ENCODE assay signal across 8 cellular contexts in genomic region chr10:72625276-72625607, GRCh38. TPM values are rescaled to one million over a fixed set of nuclear protein-coding genes. Genes with fewer than 3 reads are reported as not detected.
DNase-seq lines count a peak whose midpoint lies in the region; ATAC-seq and TF ChIP-seq lines count a peak whose summit lies in the region.

No MANE protein-coding gene starts in this region.

- no peak for DNase-seq in Peyer's patch
- DNase-seq in esophagus muscularis mucosa (ENCODE audit: extremely low spot score), result no peak
- DNase-seq in NK-92 (lab: John Stamatoyannopoulos, UW; ENCODE audit: unreplicated experiment), result no peak
- no peak for DNase-seq in SHP77 treated with DMSO at 0.1 percent for 48 hours (lab: John Stamatoyannopoulos, UW)

- TF ChIP-seq POLR2A in Peyer's patch (IDR thresholded peaks at IDR 0.05) (no peak), esophagus muscularis mucosa (IDR thresholded peaks at IDR 0.05; ENCODE audit: low read depth) (no peak)

- H3K36me3 ChIP-seq in Peyer's patch, result no peaks in the 10 kb centered on the region
- H3K36me3 ChIP-seq in esophagus muscularis mucosa, result no peaks in the 10 kb centered on the region
- H3K36me3 ChIP-seq in parathyroid adenoma (ENCODE audit: control insufficient read depth, insufficient read depth, low read length), result no peaks in the 10 kb centered on the region

- H3K79me2 ChIP-seq in parathyroid adenoma, result peaks cover 20% of the 10 kb centered on the region

- TF ChIP-seq CTCF in Peyer's patch (IDR thresholded peaks at IDR 0.05), result no peak
- TF ChIP-seq CTCF in esophagus muscularis mucosa (IDR thresholded peaks at IDR 0.05), result no peak
- TF ChIP-seq CTCF in parathyroid adenoma (IDR thresholded peaks at IDR 0.05), result no peak

- H3K4me1 ChIP-seq in Peyer's patch (peaks cover 0 to 10% (median 0%) of the 10 kb centered on the region in 4 donors), esophagus muscularis mucosa (peaks cover 6 to 20% (median 19%) of the 10 kb centered on the region in 4 donors), parathyroid adenoma (peaks cover 4% of the 10 kb centered on the region)

- ATAC-seq in HG03571 (IDR thresholded peaks at IDR 0.05; ENCODE audit: unreplicated experiment), result no peak
- ATAC-seq in HG02885 (IDR thresholded peaks at IDR 0.05; ENCODE audit: poor library complexity, unreplicated experiment), result no peak

- H3K4me3 ChIP-seq in GM08714 (ENCODE audit: low read length) (peak overlapping the region; percentile 90), Peyer's patch (peak overlapping the region; percentile 63 to 87 (median 74)), esophagus muscularis mucosa (peak overlapping the region; percentile 79 to 90 (median 83)), parathyroid adenoma (ENCODE audit: low read depth, low read length) (peak overlapping the region; percentile 68)

- H3K4me2 ChIP-seq in parathyroid adenoma (ENCODE audit: low read length), result peak overlapping the region; percentile 74

- intact Hi-C loops in esophagus muscularis mucosa (cut with DNase I), result loop anchor here (5.0 kb wide), 3 partner anchors 67 to 258 kb away; partner anchors contain the start of gene MCU

- under 1% methylated on average over 10 of the region's 10 CpGs for WGBS in esophagus muscularis mucosa

- peak overlapping the region; percentile 96 for H2AFZ ChIP-seq in parathyroid adenoma

- no peaks in the 10 kb centered on the region for H3K27me3 ChIP-seq in Peyer's patch
- no peaks in the 10 kb centered on the region for H3K27me3 ChIP-seq in esophagus muscularis mucosa
- H3K27me3 ChIP-seq in parathyroid adenoma (ENCODE audit: control insufficient read depth, insufficient read depth, low read length), result no peaks in the 10 kb centered on the region

- H3K9me3 ChIP-seq in Peyer's patch (no peaks in the 10 kb centered on the region), esophagus muscularis mucosa (no peaks in the 10 kb centered on the region), parathyroid adenoma (ENCODE audit: control insufficient read depth, low read length) (no peaks in the 10 kb centered on the region)

- peak overlapping the region; percentile 72 to 87 (median 78) for H3K27ac ChIP-seq in Peyer's patch
- H3K27ac ChIP-seq in esophagus muscularis mucosa (replicated peaks in 1 of 4), result peak overlapping the region; percentile 80 to 85 (median 84)
- peak overlapping the region; percentile 71 for H3K27ac ChIP-seq in parathyroid adenoma

- peak overlapping the region; percentile 83 for H3K9ac ChIP-seq in parathyroid adenoma

- no peak for TF ChIP-seq EP300 in esophagus muscularis mucosa (IDR thresholded peaks at IDR 0.05)

RNA-seq across cellular contexts. Expression of gene MICU1, which starts 0.6 kb away (rescaled TPM):
- 10 to 100 TPM; 31.7 to 82.5 (median 37.1) TPM for total RNA-seq in Peyer's patch
- 10 to 100 TPM; 31.6 to 39.7 (median 35.0) TPM for total RNA-seq in esophagus muscularis mucosa
